In the genomic region with DNA sequence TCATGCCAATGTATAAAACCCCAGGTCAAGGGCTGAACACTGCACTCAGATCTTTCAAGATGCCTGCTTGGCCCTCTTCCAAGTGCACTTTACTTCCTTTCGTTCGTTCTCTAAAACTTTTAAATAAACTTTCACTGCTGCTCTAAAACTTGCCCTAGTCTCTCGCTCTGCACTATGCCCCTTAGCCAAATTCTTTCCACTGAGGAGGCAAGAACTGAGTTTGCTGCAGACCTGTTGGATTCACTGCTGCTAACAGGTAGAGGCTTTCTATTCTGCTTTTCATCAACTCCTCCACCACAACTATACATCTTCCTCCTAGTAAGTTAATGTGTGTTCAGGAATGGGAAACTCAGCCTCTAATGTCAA, we compare ENCODE assay signal across 19 cellular contexts.
DNase-seq lines count a peak whose midpoint lies in the region; ATAC-seq and TF ChIP-seq lines count a peak whose summit lies in the region.
"Had no signal": no experiment of that assay in that cellular context is flagged by ENCODE, and none has a peak within 500 bp of the region (broad histone marks: within the 10 kb centered on the region; RNA-seq: fewer than 3 reads in every experiment).

No MANE protein-coding gene starts in this region.

- H3K9ac ChIP-seq in colonic mucosa (ENCODE audit: low read depth in 2 of 2, low read length in 2 of 2) = no peak overlapping the region
- H3K9ac ChIP-seq: BLaER1 had no signal

- no peaks in the 10 kb centered on the region for H3K4me1 ChIP-seq in colonic mucosa
- peaks cover 7% of the 10 kb centered on the region for H3K4me1 ChIP-seq in lower lobe of right lung
- H3K4me1 ChIP-seq in upper lobe of right lung = peaks cover 5% of the 10 kb centered on the region
- H3K4me1 ChIP-seq: A549, BLaER1 had no signal

- H3K36me3 ChIP-seq in colonic mucosa = no peaks in the 10 kb centered on the region
- no peaks in the 10 kb centered on the region for H3K36me3 ChIP-seq in lower lobe of right lung
- no peaks in the 10 kb centered on the region for H3K36me3 ChIP-seq in upper lobe of right lung
- no peaks in the 10 kb centered on the region for H3K36me3 ChIP-seq in MG63
- H3K36me3 ChIP-seq: BLaER1 had no signal

- TF ChIP-seq CTCF in colonic mucosa (IDR thresholded peaks at IDR 0.05) (no peak), lower lobe of right lung (IDR thresholded peaks at IDR 0.05) (no peak), upper lobe of right lung (IDR thresholded peaks at IDR 0.05) (no peak)

- H3K27ac ChIP-seq in colonic mucosa (no peak overlapping the region), lower lobe of right lung (peak overlapping the region; percentile 75), upper lobe of right lung (peak overlapping the region; percentile 63)
- H3K27ac ChIP-seq: 22Rv1, A549, BLaER1, HL-60 had no signal

- DNase-seq in M059J (ENCODE audit: low read depth) (peak; percentile 9), colonic mucosa (peak; percentile 19), lower lobe of right lung (no peak), upper lobe of right lung (no peak), MG63 (no peak), germinal center (ENCODE audit: low spot score) (no peak)
- DNase-seq in stimulated activated CD4-positive, alpha-beta T cell treated with anti-CD3 and anti-CD28 coated beads, Interleukin-15, amount 100 ng/mL, for 24 hours = no peak
- DNase-seq: AML-193; CD4-positive, alpha-beta memory T cell; DMS153; DMS79; GDM1; HCEC 1CT; IMR-90 had no signal

- ATAC-seq in lower lobe of right lung (no peak), upper lobe of right lung (peak; percentile 55)
- ATAC-seq: A549, GM23338 had no signal

- H3K4me3 ChIP-seq in colonic mucosa = no peak overlapping the region
- no peak overlapping the region for H3K4me3 ChIP-seq in lower lobe of right lung
- no peak overlapping the region for H3K4me3 ChIP-seq in upper lobe of right lung
- no peak overlapping the region for H3K4me3 ChIP-seq in MG63
- H3K4me3 ChIP-seq: A549, BLaER1, GM23338 had no signal

- intact Hi-C loops in colonic mucosa (cut with DNase I) (no loop called here), lower lobe of right lung (cut with DNase I) (no loop called here), upper lobe of right lung (cut with DNase I) (no loop called here)

- no peaks in the 10 kb centered on the region for H3K9me3 ChIP-seq in colonic mucosa
- H3K9me3 ChIP-seq in lower lobe of right lung = no peaks in the 10 kb centered on the region
- no peaks in the 10 kb centered on the region for H3K9me3 ChIP-seq in upper lobe of right lung
- no peaks in the 10 kb centered on the region for H3K9me3 ChIP-seq in MG63
- H3K9me3 ChIP-seq: A549, BLaER1 had no signal

- H3K27me3 ChIP-seq in colonic mucosa (no peaks in the 10 kb centered on the region), lower lobe of right lung (ENCODE audit: low read depth) (no peaks in the 10 kb centered on the region), upper lobe of right lung (no peaks in the 10 kb centered on the region), MG63 (no peaks in the 10 kb centered on the region)
- H3K27me3 ChIP-seq: BLaER1 had no signal

Comparison
In these comparisons a context has a peak if more than half of its experiments do, and no peak if none do; other contexts are left out.
1. DNase-seq: peak in M059J (single experiment) and colonic mucosa (single experiment); none in lower lobe of right lung (single experiment), upper lobe of right lung (single experiment), MG63 (single experiment), germinal center (single experiment) and stimulated activated CD4-positive, alpha-beta T cell treated with anti-CD3 and anti-CD28 coated beads, Interleukin-15, amount 100 ng/mL, for 24 hours (single experiment).